In genomic region chr2:191677646-191678436, GRCh38 we compare ENCODE assay signal across 1 cellular context.
TF ChIP-seq lines count a peak whose summit lies in the region.

NABP1 (plus strand) TSS chr2:191678136; CDS start chr2:191678615, 479 bp downstream.

TF ChIP-seq in K562, 482 proteins besides CTCF, POLR2A, EP300 and RAD21 (continued from another document and continues in another):
- no peak for TF ChIP-seq NR4A1 (CRISPR knock-in tag; IDR thresholded peaks at IDR 0.05)
- TF ChIP-seq NR4A1 (tag; IDR thresholded peaks at IDR 0.05), result no peak
- no peak for TF ChIP-seq SIRT6 (IDR thresholded peaks at IDR 0.05; ENCODE audit: low read depth, low read length)
- no peak for TF ChIP-seq SREBF1 (IDR thresholded peaks at IDR 0.05; ENCODE audit: borderline replicate concordance, low read depth, low read length)
- no peak for TF ChIP-seq RBM14 (IDR thresholded peaks at IDR 0.05; ENCODE audit: borderline replicate concordance, insufficient read depth, low read depth, low read length)
- TF ChIP-seq SAFB2 (IDR thresholded peaks at IDR 0.05; ENCODE audit: borderline replicate concordance, low read depth, low read length, severe bottlenecking), result no peak
- TF ChIP-seq THAP12 (CRISPR knock-in tag; IDR thresholded peaks at IDR 0.05), result peak; percentile 84; the same call in 1 of the 2 replicates
- TF ChIP-seq GTF2A2 (tag; IDR thresholded peaks at IDR 0.05), result no peak
- TF ChIP-seq SUPT5H (IDR thresholded peaks at IDR 0.05), result peak; percentile 99
- TF ChIP-seq ZNF197 (CRISPR knock-in tag; IDR thresholded peaks at IDR 0.05; ENCODE audit: low read depth), result no peak
- TF ChIP-seq KAT8 (IDR thresholded peaks at IDR 0.05; ENCODE audit: low read depth), result no peak
- 0 out of 2 replicates have a peak, but pooled peaks have one; percentile 42 for TF ChIP-seq ZNF584 (CRISPR knock-in tag; IDR thresholded peaks at IDR 0.05; ENCODE audit: low read depth)
- TF ChIP-seq JUN (IDR thresholded peaks at IDR 0.05; ENCODE audit: borderline replicate concordance, low read depth, low read length), result no peak; the same call in 1 of the 2 replicates
- 0 out of 2 replicates have a peak, but pooled peaks have one; percentile 38 for TF ChIP-seq JUN (CRISPR knock-in tag; IDR thresholded peaks at IDR 0.05; ENCODE audit: borderline replicate concordance)
- no peak for TF ChIP-seq ZNF512 (tag; IDR thresholded peaks at IDR 0.05)
- peak; percentile 78; the same call in 1 of the 2 replicates for TF ChIP-seq ZNF232 (CRISPR knock-in tag; IDR thresholded peaks at IDR 0.05)
- peak; percentile 93 for TF ChIP-seq PCBP1 (IDR thresholded peaks at IDR 0.05; ENCODE audit: low read depth, low read length, poor library complexity, severe bottlenecking)
- no peak for TF ChIP-seq NCOA1 (IDR thresholded peaks at IDR 0.05; ENCODE audit: low read depth)
- TF ChIP-seq ZMIZ1 (IDR thresholded peaks at IDR 0.05; ENCODE audit: low read depth in 2 of 2, low read length in 2 of 2), result peak in 1 of 2 experiments; percentile 78; a peak in 2 of 4 replicates
- peak; percentile 46 for TF ChIP-seq NCOR1 (IDR thresholded peaks at IDR 0.05)
- TF ChIP-seq SRSF7 (optimal IDR thresholded peaks at IDR 0.05; ENCODE audit: low read depth, low read length), result no peak
- TF ChIP-seq PHB2 (IDR thresholded peaks at IDR 0.05; ENCODE audit: low read depth), result no peak
- TF ChIP-seq BDP1 (IDR thresholded peaks at IDR 0.05; ENCODE audit: insufficient read depth, insufficient read length), result no peak
- TF ChIP-seq ZNF212 (CRISPR knock-in tag; IDR thresholded peaks at IDR 0.05), result no peak
- no peak for TF ChIP-seq RBM25 (IDR thresholded peaks at IDR 0.05; ENCODE audit: low read depth, low read length, severe bottlenecking)
- TF ChIP-seq ZNF184 (CRISPR knock-in tag; IDR thresholded peaks at IDR 0.05), result no peak
- no peak for TF ChIP-seq RBM39 (optimal IDR thresholded peaks at IDR 0.05; ENCODE audit: low read depth, low read length)
- TF ChIP-seq CREB3 (tag; conservative IDR thresholded peaks at IDR 0.05; ENCODE audit: low read depth), result no peak
- TF ChIP-seq SRSF1 (IDR thresholded peaks at IDR 0.05; ENCODE audit: low read depth, low read length), result 0 out of 2 replicates have a peak, but pooled peaks have one; percentile 40
- TF ChIP-seq ZNF143 (CRISPR knock-in tag; IDR thresholded peaks at IDR 0.05), result no peak
- TF ChIP-seq MXD1 (CRISPR knock-in tag; IDR thresholded peaks at IDR 0.05; ENCODE audit: borderline replicate concordance, poor library complexity, severe bottlenecking), result no peak
- TF ChIP-seq ATF7 (IDR thresholded peaks at IDR 0.05), result peak; percentile 51; the same call in 1 of the 2 replicates
- TF ChIP-seq PHF21A (IDR thresholded peaks at IDR 0.05; ENCODE audit: borderline replicate concordance, low read depth), result 0 out of 2 replicates have a peak, but pooled peaks have one; percentile 26
- no peak for TF ChIP-seq ZNF444 (CRISPR knock-in tag; IDR thresholded peaks at IDR 0.05)
- TF ChIP-seq SAFB (IDR thresholded peaks at IDR 0.05; ENCODE audit: borderline replicate concordance, low read depth, low read length), result 0 out of 2 replicates have a peak, but pooled peaks have one; percentile 40
- TF ChIP-seq ZBTB1 (CRISPR knock-in tag; IDR thresholded peaks at IDR 0.05; ENCODE audit: borderline replicate concordance, low read depth), result peak; percentile 48; the same call in 1 of the 2 replicates
- no peak for TF ChIP-seq ILK (tag; IDR thresholded peaks at IDR 0.05; ENCODE audit: borderline replicate concordance, low read depth)
- peak in 1 of 2 experiments; percentile 28; a peak in 1 of 4 replicates for TF ChIP-seq HDAC1 (IDR thresholded peaks at IDR 0.05)
- TF ChIP-seq MXI1 (IDR thresholded peaks at IDR 0.05; ENCODE audit: low read depth, low read length), result peak; percentile 78
- no peak for TF ChIP-seq MBD1 (CRISPR knock-in tag; IDR thresholded peaks at IDR 0.05)
- TF ChIP-seq ZBTB17 (CRISPR knock-in tag; IDR thresholded peaks at IDR 0.05), result no peak
- TF ChIP-seq HDAC3 (IDR thresholded peaks at IDR 0.05; ENCODE audit: borderline replicate concordance, partially characterized antibody), result no peak
- TF ChIP-seq STAT5B (CRISPR knock-in tag; IDR thresholded peaks at IDR 0.05), result no peak
- TF ChIP-seq KDM2B (CRISPR knock-in tag; IDR thresholded peaks at IDR 0.05), result no peak
- TF ChIP-seq ZNF280B (CRISPR knock-in tag; IDR thresholded peaks at IDR 0.05), result no peak
- TF ChIP-seq NR3C1 (CRISPR knock-in tag; IDR thresholded peaks at IDR 0.05), result no peak
- 0 out of 4 replicates have a peak, but pooled peaks of 1 of the 2 experiments have one; percentile 8 for TF ChIP-seq TEAD1 (CRISPR knock-in tag; IDR thresholded peaks at IDR 0.05)
- no peak for TF ChIP-seq ZNF79 (CRISPR knock-in tag; IDR thresholded peaks at IDR 0.05; ENCODE audit: low read depth)
- TF ChIP-seq ARID3A (IDR thresholded peaks at IDR 0.05; ENCODE audit: borderline replicate concordance, low read depth, low read length), result no peak
- no peak for TF ChIP-seq MITF (IDR thresholded peaks at IDR 0.05)
- TF ChIP-seq FOXA1 (IDR thresholded peaks at IDR 0.05; ENCODE audit: borderline replicate concordance), result no peak
- peak; percentile 87 for TF ChIP-seq CCNT2 (IDR thresholded peaks at IDR 0.05; ENCODE audit: borderline replicate concordance, extremely low read depth, insufficient read length, low read depth, low read length)
- TF ChIP-seq XRCC5 (IDR thresholded peaks at IDR 0.05; ENCODE audit: low read depth, low read length), result 0 out of 2 replicates have a peak, but pooled peaks have one; percentile 34
- TF ChIP-seq BRF1 (IDR thresholded peaks at IDR 0.05; ENCODE audit: borderline replicate concordance, extremely low read depth, insufficient read length), result no peak
- TF ChIP-seq ZSCAN32 (CRISPR knock-in tag; IDR thresholded peaks at IDR 0.05), result 0 out of 2 replicates have a peak, but pooled peaks have one; percentile 38
- TF ChIP-seq ADNP (tag; IDR thresholded peaks at IDR 0.05), result no peak
